Comparison of ENCODE assay signal across 3 cellular contexts in genomic region chr4:77384094-77384493, GRCh38.
TF ChIP-seq lines count a peak whose summit lies in the region.

No MANE protein-coding gene starts in this region.

TF ChIP-seq in HepG2, 621 proteins besides CTCF, POLR2A, EP300 and RAD21 (continued from another document):
- TF ChIP-seq MAFF (IDR thresholded peaks at IDR 0.05; ENCODE audit: low read depth, low read length) (peak; percentile 63), ATF6 (CRISPR knock-in tag; conservative IDR thresholded peaks at IDR 0.05) (no peak), MAFK (conservative IDR thresholded peaks at IDR 0.05 in 1 of 2, IDR thresholded peaks at IDR 0.05 in 1 of 2; ENCODE audit: low read length in 2 of 2) (peak; percentile 54 to 80), ZBTB21 (CRISPR knock-in tag; IDR thresholded peaks at IDR 0.05) (no peak), ZNF644 (CRISPR knock-in tag; IDR thresholded peaks at IDR 0.05; ENCODE audit: low read depth) (no peak), PLSCR1 (CRISPR knock-in tag; IDR thresholded peaks at IDR 0.05; ENCODE audit: borderline replicate concordance) (no peak), RORA (CRISPR knock-in tag; IDR thresholded peaks at IDR 0.05) (no peak), SKI (IDR thresholded peaks at IDR 0.05; ENCODE audit: partially characterized antibody) (no peak), ELF1 (CRISPR knock-in tag; IDR thresholded peaks at IDR 0.05) (no peak), THAP8 (CRISPR knock-in tag; IDR thresholded peaks at IDR 0.05; ENCODE audit: borderline replicate concordance) (no peak)
- TF ChIP-seq, protein P1, sequence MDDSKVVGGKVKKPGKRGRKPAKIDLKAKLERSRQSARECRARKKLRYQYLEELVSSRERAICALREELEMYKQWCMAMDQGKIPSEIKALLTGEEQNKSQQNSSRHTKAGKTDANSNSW (CRISPR knock-in tag; IDR thresholded peaks at IDR 0.05; ENCODE audit: borderline replicate concordance): no peak
TF ChIP-seq in HepG2: peak in this region for 2.

TF ChIP-seq in A549, 52 proteins besides CTCF, POLR2A, EP300 and RAD21 (continued from another document):
- TF ChIP-seq FOSL2 (IDR thresholded peaks at IDR 0.05) (no peak), FOSL2 (CRISPR knock-in tag; IDR thresholded peaks at IDR 0.05) (no peak), MAFK (IDR thresholded peaks at IDR 0.05; ENCODE audit: partially characterized antibody) (peak; percentile 33), MYC (IDR thresholded peaks at IDR 0.05; ENCODE audit: borderline replicate concordance, low read length) (no peak), ZFP36 (IDR thresholded peaks at IDR 0.05; ENCODE audit: borderline replicate concordance, partially characterized antibody) (no peak), ZNF302 (CRISPR knock-in tag; IDR thresholded peaks at IDR 0.05) (no peak)

TF ChIP-seq in IMR-90, 13 proteins besides CTCF, POLR2A, EP300 and RAD21:
- TF ChIP-seq USF2 (IDR thresholded peaks at IDR 0.05; ENCODE audit: low read depth, low read length): no peak
- TF ChIP-seq MAFK (IDR thresholded peaks at IDR 0.05; ENCODE audit: low read depth, low read length): peak; percentile 48
